Comparison of ENCODE assay signal across 8 cellular contexts in the genomic region with DNA sequence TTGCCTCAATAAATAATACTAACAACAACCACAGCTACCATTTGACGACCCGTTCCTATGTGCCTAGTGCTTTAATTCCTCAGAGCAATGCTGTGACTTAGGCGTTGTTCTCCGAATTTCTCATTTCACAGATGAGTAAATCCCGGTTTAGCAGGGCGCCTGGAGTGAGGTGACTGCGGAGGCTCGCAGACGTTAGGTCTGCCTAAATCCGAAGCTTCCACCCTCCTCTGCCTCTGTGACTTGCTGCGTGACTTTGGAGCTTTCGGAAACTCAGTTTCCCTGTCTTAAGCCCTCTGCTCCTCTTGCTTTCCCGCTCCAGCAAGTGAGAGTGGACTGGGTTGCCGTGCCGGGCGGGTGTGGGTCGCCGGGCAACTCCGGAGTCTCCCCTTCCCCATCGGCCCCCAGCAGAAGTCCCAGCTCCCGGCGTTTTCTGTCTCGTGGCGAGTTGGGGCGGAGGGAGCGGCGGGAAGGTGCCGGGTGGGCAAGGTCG. TPM values are rescaled to one million over a fixed set of nuclear protein-coding genes. Genes with fewer than 3 reads are reported as not detected.
DNase-seq lines count a peak whose midpoint lies in the region; ATAC-seq and TF ChIP-seq lines count a peak whose summit lies in the region.

No MANE protein-coding gene starts in this region.

- H3K9me3 ChIP-seq in cardiac muscle cell (ENCODE audit: low read depth) (no peaks in the 10 kb centered on the region), vagina (no peaks in the 10 kb centered on the region)

- no peak overlapping the region for H3K27ac Mint-ChIP-seq in natural killer cell

- intact Hi-C loops in Right ventricle myocardium superior (cut with DNase I) = loop anchor here (5.0 kb wide), 1 partner anchor 44 kb away; no protein-coding TSS in a partner anchor
- intact Hi-C loops in dorsolateral prefrontal cortex (cut with DNase I) = loop anchor here in 1 of 2 donors (5.0 kb wide), 2 partner anchors 44 to 134 kb away; a partner anchor contains a TSS
- intact Hi-C loops in natural killer cell (cut with micrococcal nuclease) = no loop called here
- intact Hi-C loops in vagina (cut with DNase I) = loop anchor here (5.0 kb wide), 1 partner anchor 39 kb away; no protein-coding TSS in a partner anchor

- H3K27me3 Mint-ChIP-seq in natural killer cell (ENCODE audit: low read depth in 2 of 2) = peaks cover 48 to 49% of the 10 kb centered on the region in 2 donors

- ATAC-seq in Right ventricle myocardium superior (ENCODE audit: poor library complexity) (no peak), natural killer cell (no peak), GM19324 (IDR thresholded peaks at IDR 0.05; ENCODE audit: low FRiP score, unreplicated experiment) (no peak)

- TF ChIP-seq CTCF in cardiac muscle cell (IDR thresholded peaks at IDR 0.05; ENCODE audit: low read depth, low read length) (no peak), dorsolateral prefrontal cortex (IDR thresholded peaks at IDR 0.05 in 54 of 56, conservative IDR thresholded peaks at IDR 0.05 in 2 of 56; ENCODE audit: low read depth in 1 of 56, partially characterized antibody in 56 of 56) (no peak), natural killer cell (IDR thresholded peaks at IDR 0.05) (no peak), vagina (IDR thresholded peaks at IDR 0.05) (no peak)

- H3K36me3 Mint-ChIP-seq in natural killer cell = no peaks in the 10 kb centered on the region

- DNase-seq in cardiac muscle cell (ENCODE audit: low read depth in 1 of 2, low spot score in 1 of 2) (peak in 1 of 2 donors; percentile 38), Right ventricle myocardium superior (no peak), dorsolateral prefrontal cortex (no peak), natural killer cell (no peak), vagina (ENCODE audit: extremely low spot score in 2 of 2) (no peak), HuH-7 (ENCODE audit: low spot score) (no peak)
- no peak for DNase-seq in activated naive CD4-positive, alpha-beta T cell (lab: John Stamatoyannopoulos, UW)

- no peaks in the 10 kb centered on the region for H3K36me3 ChIP-seq in cardiac muscle cell
- no peaks in the 10 kb centered on the region for H3K36me3 ChIP-seq in vagina

- H3K27ac ChIP-seq in cardiac muscle cell (no peak overlapping the region), dorsolateral prefrontal cortex (peak overlapping the region in 56 of 59 donors; percentile 18 to 94 (median 84)), vagina (peak overlapping the region; percentile 86)

- H3K9me3 Mint-ChIP-seq in natural killer cell = no peaks in the 10 kb centered on the region

- H3K4me3 ChIP-seq in cardiac muscle cell (peak overlapping the region; percentile 47), dorsolateral prefrontal cortex (peak overlapping the region; percentile 50 to 92 (median 81)), vagina (peak overlapping the region; percentile 66 to 91)

- H3K4me3 Mint-ChIP-seq in natural killer cell = peak overlapping the region; percentile 76

- H3K27me3 ChIP-seq in cardiac muscle cell = peaks cover 53% of the 10 kb centered on the region
- peaks cover 0 to 6% (median 0%) of the 10 kb centered on the region in 45 donors for H3K27me3 ChIP-seq in dorsolateral prefrontal cortex
- no peaks in the 10 kb centered on the region for H3K27me3 ChIP-seq in vagina

- no peak for TF ChIP-seq POLR2A in vagina (IDR thresholded peaks at IDR 0.05)

- H3K4me1 ChIP-seq in cardiac muscle cell (ENCODE audit: low read depth) (peaks cover 5% of the 10 kb centered on the region), vagina (peaks cover 73% of the 10 kb centered on the region)

- H3K4me1 Mint-ChIP-seq in natural killer cell = peaks cover 0 to 27% of the 10 kb centered on the region in 2 donors

RNA-seq across cellular contexts. Expression of a gene that starts 0.7 kb away (rescaled TPM):
- total RNA-seq in cardiac muscle cell (10.6 and 12.6 TPM in 2 replicates), Right ventricle myocardium superior (25.8 TPM), dorsolateral prefrontal cortex (10 to 100 TPM in 97 of 120 experiments, 1 to 10 TPM in 23; 4.6 to 58.9 (median 14.7) TPM), natural killer cell (under 1 TPM in 1 of 3 donors, not detected in 2; 0.23 TPM), vagina (66.5 TPM)
- polyA plus RNA-seq in cardiac muscle cell = 4.8 and 6.3 TPM in 2 replicates

RNA-seq across cellular contexts. Expression of a gene that starts 58.9 kb away (rescaled TPM):
- total RNA-seq in cardiac muscle cell (not detected in 2 replicates), Right ventricle myocardium superior (1.7 TPM), dorsolateral prefrontal cortex (10 to 100 TPM in 6 of 120 experiments, 1 to 10 TPM in 105, under 1 TPM in 7, not detected in 2; 0.48 to 16.9 (median 3.9) TPM), natural killer cell (1,000 to 10,000 TPM; 4,938 to 8,199 (median 6,542) TPM), vagina (3.2 TPM)
- not detected in 2 replicates for polyA plus RNA-seq in cardiac muscle cell

Comparison
In these comparisons a context has a peak if more than half of its experiments do, and no peak if none do; other contexts are left out.
1. RNA of a gene that starts 58.9 kb away (total RNA-seq): 4,938 to 8,199 TPM in natural killer cell; 0.48 to 16.9 TPM in dorsolateral prefrontal cortex, 3.2 TPM in vagina (single experiment), 1.7 TPM in Right ventricle myocardium superior (single experiment) and not detected in cardiac muscle cell; every median in the first group is over 100 times any median in the second.
2. Peak in every context shown above with its lines, with median percentiles within 50 percentile points of each other: H3K4me3 ChIP-seq.